In genomic region chr12:97046901-97047300, GRCh38 we compare ENCODE assay signal across 15 cellular contexts.
DNase-seq lines count a peak whose midpoint lies in the region; TF ChIP-seq lines count a peak whose summit lies in the region.
"Had no signal": no experiment of that assay in that cellular context is flagged by ENCODE, and none has a peak within 500 bp of the region (broad histone marks: within the 10 kb centered on the region; RNA-seq: fewer than 3 reads in every experiment).

No MANE protein-coding gene starts in this region.

- TF ChIP-seq EP300 in stomach (IDR thresholded peaks at IDR 0.05), result no peak

- TF ChIP-seq POLR2A in stomach (IDR thresholded peaks at IDR 0.05), result no peak

- no peak overlapping the region for H3K27ac ChIP-seq in neural progenitor cell
- no peak overlapping the region for H3K27ac ChIP-seq in stomach
- H3K27ac ChIP-seq in neuronal stem cell (replicated peaks; ENCODE audit: low read length), result no peak overlapping the region
- H3K27ac ChIP-seq: 22Rv1; BLaER1 treated with 17β-estradiol and CSF1 and Interleukin-3, amounts not matched to agents 10 nM and 100 nM; GM23248 had no signal

- no peak overlapping the region for H2BK12ac ChIP-seq in neuronal stem cell (ENCODE audit: low read length)

- H3K27me3 Mint-ChIP-seq in neural progenitor cell (ENCODE audit: insufficient read depth, low read depth), result peaks cover 6% of the 10 kb centered on the region

- H3K9me3 ChIP-seq in neural progenitor cell (ENCODE audit: low read depth), result no peaks in the 10 kb centered on the region
- no peaks in the 10 kb centered on the region for H3K9me3 ChIP-seq in stomach
- peaks cover 0 to 6% of the 10 kb centered on the region in 2 donors for H3K9me3 ChIP-seq in neuronal stem cell (replicated peaks in 1 of 2; ENCODE audit: control insufficient read depth in 2 of 2, insufficient read depth in 1 of 2, low read depth in 1 of 2, low read length in 2 of 2)
- H3K9me3 ChIP-seq: BLaER1 treated with 17β-estradiol and CSF1 and Interleukin-3, amounts not matched to agents 10 nM and 100 nM had no signal

- no peak overlapping the region for H3K23ac ChIP-seq in neuronal stem cell (ENCODE audit: low read depth, low read length, poor library complexity)

- H4K20me1 ChIP-seq in neural progenitor cell (ENCODE audit: low read depth), result no peaks in the 10 kb centered on the region
- H4K20me1 ChIP-seq: BLaER1 treated with 17β-estradiol and CSF1 and Interleukin-3, amounts not matched to agents 10 nM and 100 nM had no signal

- TF ChIP-seq CTCF in neural progenitor cell (IDR thresholded peaks at IDR 0.05) (no peak), stomach (IDR thresholded peaks at IDR 0.05) (no peak)

- peaks cover 13% of the 10 kb centered on the region for H3F3A ChIP-seq in neural progenitor cell (ENCODE audit: low read depth)

- peaks cover 16% of the 10 kb centered on the region for H3K36me3 Mint-ChIP-seq in neural progenitor cell
- H3K36me3 Mint-ChIP-seq: CD4-positive, CD25-positive, alpha-beta regulatory T cell had no signal

- no peak overlapping the region for H3K4ac ChIP-seq in neuronal stem cell (ENCODE audit: low read length)

- no peak overlapping the region for H3K4me3 ChIP-seq in neural progenitor cell
- H3K4me3 ChIP-seq in stomach, result no peak overlapping the region
- no peak overlapping the region for H3K4me3 ChIP-seq in neuronal stem cell (ENCODE audit: low read length in 2 of 2)
- H3K4me3 ChIP-seq: BLaER1 treated with 17β-estradiol and CSF1 and Interleukin-3, amounts not matched to agents 10 nM and 100 nM; GM12878; GM23248 had no signal

- intact Hi-C loops in stomach (cut with DNase I; ENCODE audit: low total_unique reads), result no loop called here

- DNase-seq in NCI-H2171 treated with DMSO at 0.1 percent for 48 hours (lab: John Stamatoyannopoulos, UW), result peak; percentile 4
- no peak for DNase-seq in NCI-H2171 (lab: John Stamatoyannopoulos, UW)
- DNase-seq in NCI-H69 (lab: John Stamatoyannopoulos, UW), result peak; percentile 30
- no peak for DNase-seq in neural progenitor cell (ENCODE audit: low spot score)
- no peak for DNase-seq in DMS 273 (lab: John Stamatoyannopoulos, UW; ENCODE audit: unreplicated experiment)
- no peak for DNase-seq in NCI-H345 treated with DMSO at 0.1 percent for 48 hours (lab: John Stamatoyannopoulos, UW; ENCODE audit: unreplicated experiment)
- DNase-seq in stomach, result no peak
- DNase-seq in neuronal stem cell (ENCODE audit: low spot score), result no peak
- DNase-seq: AML-193; CD4-positive, CD25-positive, alpha-beta regulatory T cell; DMS 273 treated with DMSO at 0.1 percent for 48 hours; GM23248 had no signal

- H3K18ac ChIP-seq in neuronal stem cell (ENCODE audit: low read length), result no peak overlapping the region

- no peak overlapping the region for H2BK120ac ChIP-seq in neuronal stem cell (ENCODE audit: low read depth, low read length)

- H3K79me2 ChIP-seq in neural progenitor cell (ENCODE audit: low read depth), result no peaks in the 10 kb centered on the region

- peaks cover 45% of the 10 kb centered on the region for H3K4me1 Mint-ChIP-seq in neural progenitor cell
- H3K4me1 Mint-ChIP-seq: CD4-positive, CD25-positive, alpha-beta regulatory T cell had no signal

- 86 to 97% (median 92%) methylated on average over 1 of the region's 1 CpG for WGBS in stomach, 5 donors
- no CpG with 5 or more reads among the region's 1 CpG for WGBS in neuronal stem cell (ENCODE audit: extremely low coverage in 2 of 2, insufficient read length in 2 of 2, insufficient replicate concordance in 1 of 2), 2 donors

- H3K36me3 ChIP-seq in neural progenitor cell (no peaks in the 10 kb centered on the region), stomach (no peaks in the 10 kb centered on the region), neuronal stem cell (replicated peaks in 1 of 2; ENCODE audit: control insufficient read depth in 2 of 2, insufficient read depth in 2 of 2, low read length in 2 of 2) (no peaks in the 10 kb centered on the region)
- H3K36me3 ChIP-seq: BLaER1 treated with 17β-estradiol and CSF1 and Interleukin-3, amounts not matched to agents 10 nM and 100 nM had no signal

- H2AK5ac ChIP-seq in neuronal stem cell (ENCODE audit: low read depth, low read length), result no peak overlapping the region

- H4K8ac ChIP-seq in neuronal stem cell (ENCODE audit: low read depth, low read length), result no peak overlapping the region

- H3K14ac ChIP-seq in neuronal stem cell (ENCODE audit: low read length), result no peak overlapping the region

- peak overlapping the region; percentile 17 for H3K27ac Mint-ChIP-seq in neural progenitor cell
- H3K27ac Mint-ChIP-seq: CD4-positive, CD25-positive, alpha-beta regulatory T cell had no signal

- H4K91ac ChIP-seq in neuronal stem cell (ENCODE audit: low read depth, low read length, poor library complexity), result no peak overlapping the region

- no peak overlapping the region for H2AFZ ChIP-seq in neural progenitor cell (replicated peaks)
- H2AFZ ChIP-seq in neuronal stem cell (ENCODE audit: low read length), result no peak overlapping the region
- H2AFZ ChIP-seq: GM23248 had no signal

- H3K4me2 ChIP-seq in neural progenitor cell (no peak overlapping the region), neuronal stem cell (ENCODE audit: insufficient read depth, low read length, poor library complexity, severe bottlenecking) (no peak overlapping the region)
- H3K4me2 ChIP-seq: BLaER1 treated with 17β-estradiol and CSF1 and Interleukin-3, amounts not matched to agents 10 nM and 100 nM had no signal

- H3K4me1 ChIP-seq in neural progenitor cell (peaks cover 24% of the 10 kb centered on the region), stomach (no peaks in the 10 kb centered on the region), neuronal stem cell (ENCODE audit: control insufficient read depth in 2 of 2, insufficient read depth in 1 of 2, low read depth in 1 of 2, low read length in 2 of 2) (peaks cover 8 to 13% of the 10 kb centered on the region in 2 donors)

- H3K79me1 ChIP-seq in neuronal stem cell (ENCODE audit: low read depth, low read length), result no peaks in the 10 kb centered on the region

- H3K4me3 Mint-ChIP-seq in neural progenitor cell, result no peak overlapping the region
- H3K4me3 Mint-ChIP-seq: CD4-positive, CD25-positive, alpha-beta regulatory T cell had no signal

- H3K9me3 Mint-ChIP-seq in neural progenitor cell, result peaks cover 41% of the 10 kb centered on the region

- no peaks in the 10 kb centered on the region for H3K27me3 ChIP-seq in neural progenitor cell
- no peaks in the 10 kb centered on the region for H3K27me3 ChIP-seq in stomach
- no peaks in the 10 kb centered on the region for H3K27me3 ChIP-seq in neuronal stem cell (ENCODE audit: control insufficient read depth in 3 of 3, insufficient read depth in 3 of 3, low read depth in 1 of 3, low read length in 3 of 3)
- H3K27me3 ChIP-seq: BLaER1 treated with 17β-estradiol and CSF1 and Interleukin-3, amounts not matched to agents 10 nM and 100 nM had no signal

- H3K9ac ChIP-seq in neural progenitor cell, result no peak overlapping the region
- H3K9ac ChIP-seq in neuronal stem cell (ENCODE audit: low read depth, low read length, poor library complexity), result no peak overlapping the region
- H3K9ac ChIP-seq: BLaER1 treated with 17β-estradiol and CSF1 and Interleukin-3, amounts not matched to agents 10 nM and 100 nM; GM23248 had no signal

- no peak overlapping the region for H2BK15ac ChIP-seq in neuronal stem cell (ENCODE audit: low read length)

- H2BK5ac ChIP-seq in neuronal stem cell (ENCODE audit: low read length), result no peak overlapping the region

Comparison
In these comparisons a context has a peak if more than half of its experiments do, and no peak if none do; other contexts are left out.
1. DNase-seq: peak in NCI-H2171 treated with DMSO at 0.1 percent for 48 hours (single experiment) and NCI-H69 (single experiment); none in NCI-H2171 (single experiment), neural progenitor cell (single experiment), DMS 273 (single experiment), NCI-H345 treated with DMSO at 0.1 percent for 48 hours (single experiment), stomach (single experiment) and neuronal stem cell (single experiment).